ENCODE assay signal across 18 cellular contexts in the genomic region with DNA sequence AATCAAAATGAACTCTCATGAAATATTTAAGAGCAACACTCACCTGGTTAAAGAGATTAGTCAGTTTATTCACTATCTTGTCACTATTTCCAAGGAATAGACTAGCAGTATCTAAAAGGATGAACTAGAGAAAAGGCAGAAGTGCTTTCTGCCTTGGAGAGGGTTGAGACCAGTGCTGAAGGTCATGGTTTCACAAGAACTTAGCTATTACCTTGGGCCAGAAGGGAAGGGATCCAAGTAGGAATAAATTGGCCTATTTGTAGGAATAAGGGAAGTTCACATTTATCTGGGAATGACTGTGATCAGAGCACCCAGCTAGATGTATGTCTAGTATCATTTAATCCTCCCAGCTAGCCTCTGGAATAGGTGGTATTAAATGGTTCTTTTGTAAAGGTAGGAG.
"Had no signal": no experiment of that assay in that cellular context is flagged by ENCODE, and none has a peak within 500 bp of the region (broad histone marks: within the 10 kb centered on the region; RNA-seq: fewer than 3 reads in every experiment).

No MANE protein-coding gene starts in this region.

- H3K4me3 ChIP-seq: dorsolateral prefrontal cortex, esophagus muscularis mucosa, gastrocnemius medialis, prostate gland, sigmoid colon, skin epidermis, transverse colon had no signal

- H3K9me3 ChIP-seq: esophagus muscularis mucosa, gastrocnemius medialis, prostate gland, sigmoid colon, transverse colon had no signal

- H3K27ac ChIP-seq: dorsolateral prefrontal cortex, epithelial cell of prostate, esophagus muscularis mucosa, gastrocnemius medialis, parathyroid adenoma, prostate gland, sigmoid colon, skin epidermis, transverse colon had no signal

- H3K4me1 ChIP-seq: gastrocnemius medialis, parathyroid adenoma had no signal

- DNase-seq: central memory CD4-positive, alpha-beta T cell; cortex of kidney; dorsolateral prefrontal cortex; effector memory CD8-positive, alpha-beta T cell; gastrocnemius medialis; glutamatergic neuron; immature natural killer cell; mesendoderm; naive thymus-derived CD4-positive, alpha-beta T cell; nephron progenitor cell; sigmoid colon; stimulated activated naive CD8-positive, alpha-beta T cell treated with anti-CD3 and anti-CD28 coated beads, Interleukin-15, Interleukin-2, amounts not matched to agents 100 U/mL and 50 U/mL, for 24 hours; transverse colon had no signal

- H3K27me3 ChIP-seq: esophagus muscularis mucosa, gastrocnemius medialis, sigmoid colon, transverse colon had no signal

- H3K36me3 ChIP-seq: esophagus muscularis mucosa, gastrocnemius medialis, prostate gland, sigmoid colon, transverse colon had no signal

- ATAC-seq: effector memory CD8-positive, alpha-beta T cell; gastrocnemius medialis; naive thymus-derived CD4-positive, alpha-beta T cell; stimulated activated naive CD8-positive, alpha-beta T cell treated with anti-CD3 and anti-CD28 coated beads, Interleukin-15, Interleukin-2, amounts not matched to agents 100 U/mL and 50 U/mL, for 24 hours had no signal
